Comparison of ENCODE assay signal across 14 cellular contexts in the genomic region with DNA sequence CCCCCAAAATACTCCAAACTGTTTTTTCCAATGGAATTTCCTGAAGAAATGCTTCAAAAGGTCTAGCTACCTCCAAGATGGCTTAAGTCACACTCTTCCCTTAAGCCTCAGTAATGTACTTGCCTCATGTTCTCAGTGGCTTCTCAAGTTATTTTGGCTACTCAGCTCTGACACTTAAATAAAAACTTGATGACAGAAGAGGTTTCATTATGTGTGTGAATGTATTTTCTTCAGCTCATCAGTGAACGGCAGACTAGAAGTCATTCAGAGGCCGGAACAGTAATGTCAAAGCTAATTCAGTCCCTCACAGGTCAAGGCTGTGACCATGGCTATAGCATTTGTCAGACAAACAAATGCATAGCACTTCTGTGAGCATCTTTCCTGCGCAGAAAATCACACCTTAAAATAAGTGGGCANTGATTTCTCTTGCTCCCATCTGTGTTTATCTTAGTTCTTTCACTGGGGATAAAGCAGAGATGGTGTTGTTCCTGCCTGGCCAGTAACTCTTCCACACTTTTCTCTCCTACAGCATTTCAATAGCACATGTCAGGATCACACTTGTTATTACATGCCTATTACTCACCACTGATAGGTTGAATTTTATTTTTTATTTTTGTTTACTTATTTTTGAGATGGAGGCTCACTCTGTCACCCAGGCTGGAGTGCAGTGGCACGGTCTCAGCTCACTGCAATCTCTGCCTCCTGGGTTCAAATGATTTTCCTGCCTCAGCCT.
DNase-seq lines count a peak whose midpoint lies in the region; ATAC-seq, FAIRE-seq and TF ChIP-seq lines count a peak whose summit lies in the region.
"Had no signal": no experiment of that assay in that cellular context is flagged by ENCODE, and none has a peak within 500 bp of the region (broad histone marks: within the 10 kb centered on the region; RNA-seq: fewer than 3 reads in every experiment).

No MANE protein-coding gene starts in this region.

- no peak for FAIRE-seq in bronchial epithelial cell (lab: Jason Lieb, UNC)

- H3K79me2 ChIP-seq in Karpas-422 (ENCODE audit: low read length) = no peaks in the 10 kb centered on the region

- H4K20me1 ChIP-seq in Karpas-422 (ENCODE audit: insufficient read depth, low read depth, low read length) = no peaks in the 10 kb centered on the region

- DNase-seq in bronchial epithelial cell (ENCODE audit: low read depth) (peak; percentile 57), Karpas-422 (no peak), mucosa of gallbladder (ENCODE audit: low spot score) (no peak), NCI-H1694 treated with DMSO at 0.1 percent for 48 hours (lab: John Stamatoyannopoulos, UW) (no peak)
- no peak for DNase-seq in stimulated activated CD4-positive, alpha-beta T cell treated with anti-CD3 and anti-CD28 coated beads, Interleukin-1b, Interleukin-23, amount 100 ng/mL, for 48 hours
- DNase-seq: activated CD8-positive, alpha-beta memory T cell treated with anti-CD3 and anti-CD28 coated beads, Interleukin-2, amount 50 U/mL, for 48 hours; effector memory CD4-positive, alpha-beta T cell; HCEC 1CT; mesenchymal stem cell; NCI-H1694 had no signal

- no peak for TF ChIP-seq CTCF in bronchial epithelial cell (IDR thresholded peaks at IDR 0.05; ENCODE audit: insufficient read depth, low read length, severe bottlenecking)

- no peak overlapping the region for H3K4me2 ChIP-seq in Karpas-422 (ENCODE audit: low read depth, low read length, poor library complexity, severe bottlenecking)

- H3K27me3 ChIP-seq in bronchial epithelial cell (ENCODE audit: control insufficient read depth, insufficient read depth, low read length) (no peaks in the 10 kb centered on the region), Karpas-422 (ENCODE audit: low read length) (no peaks in the 10 kb centered on the region)
- H3K27me3 ChIP-seq: ascending aorta had no signal

- no peak overlapping the region for H3K27ac ChIP-seq in Karpas-422 (ENCODE audit: low read length)
- H3K27ac ChIP-seq: ascending aorta had no signal

- ATAC-seq in GM18499 (IDR thresholded peaks at IDR 0.05; ENCODE audit: insufficient read depth, unreplicated experiment) (peak; percentile 90), GM19395 (IDR thresholded peaks at IDR 0.05; ENCODE audit: unreplicated experiment) (peak; percentile 81), HG02938 (IDR thresholded peaks at IDR 0.05; ENCODE audit: unreplicated experiment) (peak; percentile 82)

- H3K9ac ChIP-seq in Karpas-422 (ENCODE audit: low read length) = no peak overlapping the region

- no peaks in the 10 kb centered on the region for H3K9me3 ChIP-seq in Karpas-422 (ENCODE audit: low read length)

- no peaks in the 10 kb centered on the region for H3K36me3 ChIP-seq in bronchial epithelial cell (ENCODE audit: control insufficient read depth, insufficient read depth, low read length)
- H3K36me3 ChIP-seq in Karpas-422 (ENCODE audit: insufficient read depth, low read length) = no peaks in the 10 kb centered on the region
- H3K36me3 ChIP-seq: ascending aorta had no signal

- no peak overlapping the region for H3K4me3 ChIP-seq in bronchial epithelial cell (ENCODE audit: low read depth, low read length)
- H3K4me3 ChIP-seq in Karpas-422 (ENCODE audit: low read length) = no peak overlapping the region
- H3K4me3 ChIP-seq: ascending aorta had no signal

- no peak overlapping the region for H2AFZ ChIP-seq in Karpas-422 (ENCODE audit: low read length)

- H3K9me2 ChIP-seq in Karpas-422 (replicated peaks; ENCODE audit: insufficient read depth, low read length) = no peaks in the 10 kb centered on the region

- peaks cover 9% of the 10 kb centered on the region for H3K4me1 ChIP-seq in Karpas-422 (ENCODE audit: low read length)
- H3K4me1 ChIP-seq: ascending aorta had no signal
